In genomic region chr1:37808369-37809319, GRCh38 we compare ENCODE assay signal across 8 cellular contexts. TPM values are rescaled to one million over a fixed set of nuclear protein-coding genes. Genes with fewer than 3 reads are reported as not detected.
DNase-seq lines count a peak whose midpoint lies in the region; ATAC-seq and TF ChIP-seq lines count a peak whose summit lies in the region.

No MANE protein-coding gene starts in this region.

- peaks cover 47% of the 10 kb centered on the region for H3K36me3 ChIP-seq in mesodermal cell (ENCODE audit: control insufficient read depth, insufficient read depth, low read length)
- peaks cover 30% of the 10 kb centered on the region for H3K36me3 ChIP-seq in suprapubic skin

- no peaks in the 10 kb centered on the region for H3K27me3 ChIP-seq in suprapubic skin

- peak overlapping the region; percentile 94 for H3K27ac ChIP-seq in epithelial cell of prostate
- H3K27ac ChIP-seq in mesodermal cell (ENCODE audit: low read depth, low read length, severe bottlenecking): peak overlapping the region; percentile 77
- peak overlapping the region; percentile 95 for H3K27ac ChIP-seq in suprapubic skin

- H3K9me3 ChIP-seq in mesodermal cell (ENCODE audit: control insufficient read depth, low read length) (no peaks in the 10 kb centered on the region), suprapubic skin (no peaks in the 10 kb centered on the region)

- no peak for TF ChIP-seq POLR2A in suprapubic skin (IDR thresholded peaks at IDR 0.05)

- peak; percentile 47 for ATAC-seq in GM18498 (IDR thresholded peaks at IDR 0.05; ENCODE audit: unreplicated experiment)
- ATAC-seq in HG02885 (IDR thresholded peaks at IDR 0.05; ENCODE audit: poor library complexity, unreplicated experiment): peak; percentile 34

- 2% methylated on average over 35 to 36 of the region's 54 CpGs for WGBS in mesodermal cell (ENCODE audit: insufficient coverage in 2 of 2), 2 experiments
- 6% methylated on average over 11 of the region's 54 CpGs for WGBS in suprapubic skin

- peaks cover 4% of the 10 kb centered on the region for H3K4me1 ChIP-seq in mesodermal cell (ENCODE audit: control insufficient read depth, insufficient read depth, low read length, poor library complexity, severe bottlenecking)
- peaks cover 39% of the 10 kb centered on the region for H3K4me1 ChIP-seq in suprapubic skin

- H3K4me3 ChIP-seq in mesodermal cell (ENCODE audit: extremely low read depth, insufficient read depth, low read length, poor library complexity, severe bottlenecking): peak overlapping the region; percentile 80
- peak overlapping the region; percentile 99 for H3K4me3 ChIP-seq in suprapubic skin

- TF ChIP-seq CTCF in suprapubic skin (IDR thresholded peaks at IDR 0.05): no peak

- TF ChIP-seq EP300 in suprapubic skin (IDR thresholded peaks at IDR 0.05): no peak

- peak; percentile 95 for DNase-seq in Ammon's horn (ENCODE audit: low spot score)
- peak; percentile 95 for DNase-seq in NCI-H2029 treated with DMSO at 0.1 percent for 48 hours (lab: John Stamatoyannopoulos, UW)
- DNase-seq in activated CD4-positive, alpha-beta T cell treated with anti-CD3 and anti-CD28 coated beads for 48 hours: peak; percentile 56
- no peak for DNase-seq in epithelial cell of prostate (ENCODE audit: low read depth, low spot score)
- peak; percentile 65 to 81 for DNase-seq in suprapubic skin (ENCODE audit: low spot score in 2 of 2)

RNA-seq across cellular contexts. Expression of gene YRDC, which starts 0.6 kb away (rescaled TPM):
- 19.6 TPM for polyA plus RNA-seq in mesodermal cell (2013, experiment 1 of 2)
- polyA plus RNA-seq in mesodermal cell (2013, experiment 2 of 2): 16.0 TPM
- total RNA-seq in suprapubic skin: 10 to 100 TPM; 13.1 to 41.7 (median 26.1) TPM

RNA-seq across cellular contexts. Expression of gene C1orf122, which starts 1.1 kb away (rescaled TPM):
- 44.3 TPM for polyA plus RNA-seq in mesodermal cell (2013, experiment 1 of 2)
- 40.1 TPM for polyA plus RNA-seq in mesodermal cell (2013, experiment 2 of 2)
- total RNA-seq in suprapubic skin: 10 to 100 TPM; 27.7 to 54.5 (median 41.2) TPM

RNA-seq across cellular contexts. Expression of gene MANEAL, which starts 15.0 kb away (rescaled TPM):
- 0.92 TPM for polyA plus RNA-seq in mesodermal cell (2013, experiment 1 of 2)
- 0.46 TPM for polyA plus RNA-seq in mesodermal cell (2013, experiment 2 of 2)
- total RNA-seq in suprapubic skin: 1 to 10 TPM; 6.7 to 9.2 (median 7.5) TPM

RNA-seq across cellular contexts. Expression of gene EPHA10, which starts 43.7 kb away (rescaled TPM):
- polyA plus RNA-seq in mesodermal cell (2013, experiment 1 of 2): not detected
- polyA plus RNA-seq in mesodermal cell (2013, experiment 2 of 2): not detected
- total RNA-seq in suprapubic skin: under 1 TPM in 2 of 4 donors, not detected in 2; 0.23 to 0.34 TPM

RNA-seq across cellular contexts. Expression of gene MTF1, which starts 50.7 kb away (rescaled TPM):
- polyA plus RNA-seq in mesodermal cell (2013, experiment 1 of 2): 3.8 TPM
- polyA plus RNA-seq in mesodermal cell (2013, experiment 2 of 2): 3.8 TPM
- 10 to 100 TPM in 2 of 4 donors, 1 to 10 TPM in 2; 8.8 to 13.5 (median 11.2) TPM for total RNA-seq in suprapubic skin
